Comparison of ENCODE assay signal across 36 cellular contexts in the genomic region with DNA sequence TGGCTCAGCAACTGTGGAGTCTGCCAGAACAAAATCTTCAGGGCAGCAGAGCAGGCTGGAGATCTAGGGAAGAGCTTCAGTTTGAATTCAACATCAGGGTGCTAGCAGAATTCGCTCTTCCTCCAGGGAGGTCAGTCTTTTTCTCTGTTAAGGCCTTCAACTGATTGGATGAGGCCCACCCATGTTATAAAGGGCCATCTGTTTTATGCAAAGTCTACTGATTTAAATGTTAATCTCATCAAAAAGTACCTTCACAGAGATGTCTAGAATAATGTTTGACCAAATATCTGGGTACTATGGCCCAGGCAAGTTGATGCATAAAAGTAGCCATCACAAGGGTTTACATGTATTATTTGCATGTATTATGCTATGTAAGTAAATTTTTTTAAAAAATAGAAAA.
"Had no signal": no experiment of that assay in that cellular context is flagged by ENCODE, and none has a peak within 500 bp of the region (broad histone marks: within the 10 kb centered on the region; RNA-seq: fewer than 3 reads in every experiment).

No MANE protein-coding gene starts in this region.

- DNase-seq: Karpas-422, Kasumi-1, MG63, MM.1S, MV-4-11, NCI-H1048, NCI-H1092, NCI-H1092 treated with DMSO at 0.1 percent for 48 hours, NCI-H1105, NCI-H1105 treated with DMSO at 0.1 percent for 48 hours, NCI-H1417, NCI-H1417 treated with DMSO at 0.1 percent for 48 hours, NCI-H1436, NCI-H1436 treated with DMSO at 0.1 percent for 48 hours, NCI-H146, NCI-H1694, NCI-H1694 treated with DMSO at 0.1 percent for 48 hours, NCI-H187, NCI-H187 treated with DMSO at 0.1 percent for 48 hours, NCI-H1930, NCI-H2029, NCI-H2029 treated with DMSO at 0.1 percent for 48 hours, NCI-H2081, NCI-H2081 treated with DMSO at 0.1 percent for 48 hours, NCI-H2107, NCI-H2171, NCI-H2171 treated with DMSO at 0.1 percent for 48 hours, NCI-H2227 treated with DMSO at 0.1 percent for 48 hours, NCI-H226, NCI-H345, NCI-H446, NCI-H446 treated with DMSO at 0.1 percent for 48 hours, NCI-H510A, NCI-H510A treated with DMSO at 0.1 percent for 48 hours, NCI-H524, NCI-H524 treated with DMSO at 0.1 percent for 48 hours had no signal

- H3K27me3 ChIP-seq: MG63 had no signal

- H3K4me3 ChIP-seq: MG63 had no signal

- H3K36me3 ChIP-seq: MG63 had no signal

- H3K9me3 ChIP-seq: MG63 had no signal
